ENCODE assay signal across 9 cellular contexts in genomic region chr20:30811896-30812671, GRCh38.
DNase-seq lines count a peak whose midpoint lies in the region; ATAC-seq, FAIRE-seq and TF ChIP-seq lines count a peak whose summit lies in the region.
"Had no signal": no experiment of that assay in that cellular context is flagged by ENCODE, and none has a peak within 500 bp of the region (broad histone marks: within the 10 kb centered on the region; RNA-seq: fewer than 3 reads in every experiment).

No MANE protein-coding gene starts in this region.

- H3K4me2 ChIP-seq in OCI-LY7 (ENCODE audit: low read length): no peak overlapping the region

- no peak overlapping the region for H3K4me3 Mint-ChIP-seq in CD8-positive, alpha-beta memory T cell
- no peak overlapping the region for H3K4me3 Mint-ChIP-seq in activated T-helper 2 cell treated with anti-CD3 and anti-CD28 coated beads, Interferon-gamma antibody, Interleukin-2, Interleukin-4, amounts not matched to agents 10 μg/mL and 5 μg/mL and 100 μg/mL, durations not matched to agents 14 hours and 24 hours and 36 hours (ENCODE audit: low read depth)

- no peaks in the 10 kb centered on the region for H3K9me2 ChIP-seq in OCI-LY7 (ENCODE audit: insufficient read depth, low read length)

- H3K27ac ChIP-seq in CD8-positive, alpha-beta memory T cell (ENCODE audit: low read depth, low read length): no peak overlapping the region
- H3K27ac ChIP-seq in OCI-LY7 (ENCODE audit: low read depth, low read length, poor library complexity, severe bottlenecking) (no peak overlapping the region), sigmoid colon (no peak overlapping the region)
- H3K27ac ChIP-seq: skin epidermis had no signal

- peaks cover 4 to 8% of the 10 kb centered on the region in 2 donors for H3K27me3 Mint-ChIP-seq in CD8-positive, alpha-beta memory T cell
- H3K27me3 Mint-ChIP-seq in activated T-helper 2 cell treated with anti-CD3 and anti-CD28 coated beads, Interferon-gamma antibody, Interleukin-2, Interleukin-4, amounts not matched to agents 10 μg/mL and 5 μg/mL and 100 μg/mL, durations not matched to agents 14 hours and 24 hours and 36 hours (ENCODE audit: low read depth): peaks cover 1% of the 10 kb centered on the region

- no TSS peak for BruUV-seq in OCI-LY7 (replicated peaks; lab: Mats Ljungman, UMichigan)

- no peaks in the 10 kb centered on the region for H3K36me3 ChIP-seq in CD8-positive, alpha-beta memory T cell (ENCODE audit: insufficient read depth, low read length)
- H3K36me3 ChIP-seq in H7 (replicated peaks; ENCODE audit: control insufficient read depth, insufficient read depth, low read length): no peaks in the 10 kb centered on the region
- H3K36me3 ChIP-seq in OCI-LY7 (ENCODE audit: insufficient read depth, low read length): no peaks in the 10 kb centered on the region
- H3K36me3 ChIP-seq in sigmoid colon: no peaks in the 10 kb centered on the region

- H4K20me1 ChIP-seq in OCI-LY7 (ENCODE audit: insufficient read depth, low read length): no peaks in the 10 kb centered on the region

- no peaks in the 10 kb centered on the region for H3K79me2 ChIP-seq in OCI-LY7 (ENCODE audit: insufficient read depth, low read depth, low read length)

- CTCF ChIA-PET in CD8-positive, alpha-beta memory T cell (lab: Charles Lee): no interaction called here
- CTCF ChIA-PET in OCI-LY7 (lab: Charles Lee; ENCODE audit: unreplicated experiment): no interaction called here

- H2AFZ ChIP-seq in OCI-LY7 (ENCODE audit: low read length): no peak overlapping the region

- no peak for TF ChIP-seq EP300 in sigmoid colon (IDR thresholded peaks at IDR 0.05)

- H3K27ac Mint-ChIP-seq in CD8-positive, alpha-beta memory T cell: no peak overlapping the region
- no peak overlapping the region for H3K27ac Mint-ChIP-seq in activated T-helper 2 cell treated with anti-CD3 and anti-CD28 coated beads, Interferon-gamma antibody, Interleukin-2, Interleukin-4, amounts not matched to agents 10 μg/mL and 5 μg/mL and 100 μg/mL, durations not matched to agents 14 hours and 24 hours and 36 hours

- H3K36me3 Mint-ChIP-seq in CD8-positive, alpha-beta memory T cell: peaks cover 0 to 13% (median 0%) of the 10 kb centered on the region in 3 donors
- H3K36me3 Mint-ChIP-seq in activated T-helper 2 cell treated with anti-CD3 and anti-CD28 coated beads, Interferon-gamma antibody, Interleukin-2, Interleukin-4, amounts not matched to agents 10 μg/mL and 5 μg/mL and 100 μg/mL, durations not matched to agents 14 hours and 24 hours and 36 hours (ENCODE audit: low read depth): no peaks in the 10 kb centered on the region

- POLR2A ChIA-PET in CD8-positive, alpha-beta memory T cell (lab: Charles Lee): no interaction called here
- POLR2A ChIA-PET in OCI-LY7 (lab: Charles Lee): no interaction called here

- TF ChIP-seq CTCF in OCI-LY7 (conservative IDR thresholded peaks at IDR 0.05; ENCODE audit: low read length) (no peak), sigmoid colon (IDR thresholded peaks at IDR 0.05) (no peak)

- no peak for ATAC-seq in GM19328 (IDR thresholded peaks at IDR 0.05; ENCODE audit: unreplicated experiment)

- no peak for TF ChIP-seq POLR2A in sigmoid colon (IDR thresholded peaks at IDR 0.05)

- H3K9me3 Mint-ChIP-seq in CD8-positive, alpha-beta memory T cell: peaks cover 0 to 17% (median 14%) of the 10 kb centered on the region in 5 donors
- H3K9me3 Mint-ChIP-seq in activated T-helper 2 cell treated with anti-CD3 and anti-CD28 coated beads, Interferon-gamma antibody, Interleukin-2, Interleukin-4, amounts not matched to agents 10 μg/mL and 5 μg/mL and 100 μg/mL, durations not matched to agents 14 hours and 24 hours and 36 hours: peaks cover 17% of the 10 kb centered on the region

- no peak for DNase-seq in CD8-positive, alpha-beta memory T cell
- DNase-seq in H7: peak; percentile 46
- DNase-seq in OCI-LY7 (ENCODE audit: low spot score): peak; percentile 27
- peak; percentile 37 to 41 for DNase-seq in frontal cortex (ENCODE audit: low spot score in 2 of 2)
- DNase-seq in sigmoid colon: peak; percentile 73
- no peak for DNase-seq in NCI-H2107 (lab: John Stamatoyannopoulos, UW)
- no peak for DNase-seq in activated T-helper 2 cell treated with anti-CD3 and anti-CD28 coated beads, Interferon-gamma antibody, Interleukin-2, Interleukin-4, amounts not matched to agents 10 μg/mL and 5 μg/mL and 100 μg/mL, durations not matched to agents 14 hours and 24 hours and 36 hours (ENCODE audit: low spot score)

- FAIRE-seq in frontal cortex (lab: Jason Lieb, UNC): no peak

- no peaks in the 10 kb centered on the region for H3K4me1 ChIP-seq in CD8-positive, alpha-beta memory T cell (ENCODE audit: insufficient read depth, low read length)
- H3K4me1 ChIP-seq in OCI-LY7 (ENCODE audit: insufficient read depth, low read length, poor library complexity, severe bottlenecking) (no peaks in the 10 kb centered on the region), sigmoid colon (no peaks in the 10 kb centered on the region)

- H3K9me3 ChIP-seq in CD8-positive, alpha-beta memory T cell (ENCODE audit: low read length): no peaks in the 10 kb centered on the region
- H3K9me3 ChIP-seq in OCI-LY7 (ENCODE audit: low read length): peaks cover 4% of the 10 kb centered on the region; the same call in 1 of the 2 replicates
- H3K9me3 ChIP-seq in sigmoid colon: peaks cover 0 to 8% (median 4%) of the 10 kb centered on the region in 4 donors

- H3K27me3 ChIP-seq in CD8-positive, alpha-beta memory T cell (ENCODE audit: insufficient read depth, low read length, poor library complexity, severe bottlenecking): no peaks in the 10 kb centered on the region
- H3K27me3 ChIP-seq in H7 (ENCODE audit: control insufficient read depth, insufficient read depth, low read length): peaks cover 2% of the 10 kb centered on the region
- H3K27me3 ChIP-seq in sigmoid colon: peaks cover 0 to 47% (median 30%) of the 10 kb centered on the region in 3 donors

- H3K4me3 ChIP-seq in CD8-positive, alpha-beta memory T cell (ENCODE audit: low read length): peak overlapping the region; percentile 43
- peak overlapping the region; percentile 20; the same call in 1 of the 2 replicates for H3K4me3 ChIP-seq in H7 (ENCODE audit: insufficient read depth, low read depth, low read length)
- no peak overlapping the region for H3K4me3 ChIP-seq in OCI-LY7 (ENCODE audit: low read depth, low read length, poor library complexity, severe bottlenecking)
- no peak overlapping the region for H3K4me3 ChIP-seq in sigmoid colon
- H3K4me3 ChIP-seq: skin epidermis had no signal

- H3K4me1 Mint-ChIP-seq in CD8-positive, alpha-beta memory T cell: peaks cover 0 to 8% (median 0%) of the 10 kb centered on the region in 3 donors
- H3K4me1 Mint-ChIP-seq in activated T-helper 2 cell treated with anti-CD3 and anti-CD28 coated beads, Interferon-gamma antibody, Interleukin-2, Interleukin-4, amounts not matched to agents 10 μg/mL and 5 μg/mL and 100 μg/mL, durations not matched to agents 14 hours and 24 hours and 36 hours (ENCODE audit: low read depth): no peaks in the 10 kb centered on the region

- WGBS in sigmoid colon, 2 donors: 54 to 75% methylated on average over 34 of the region's 34 CpGs

- intact Hi-C loops in OCI-LY7 (cut with micrococcal nuclease; ENCODE audit: unreplicated experiment): no loop called here
- intact Hi-C loops in sigmoid colon (cut with DNase I): no loop called here
- intact Hi-C loops in activated T-helper 2 cell treated with anti-CD3 and anti-CD28 coated beads, Interferon-gamma antibody, Interleukin-2, Interleukin-4, amounts not matched to agents 10 μg/mL and 5 μg/mL and 100 μg/mL, durations not matched to agents 14 hours and 24 hours and 36 hours (cut with micrococcal nuclease): no loop called here

Comparison
In these comparisons a context has a peak if more than half of its experiments do, and no peak if none do; other contexts are left out.
1. DNase-seq: peak in H7 (single experiment), OCI-LY7 (single experiment), frontal cortex (2 of 2) and sigmoid colon (single experiment); none in CD8-positive, alpha-beta memory T cell (0 of 5), NCI-H2107 (single experiment) and activated T-helper 2 cell treated with anti-CD3 and anti-CD28 coated beads, Interferon-gamma antibody, Interleukin-2, Interleukin-4, amounts not matched to agents 10 μg/mL and 5 μg/mL and 100 μg/mL, durations not matched to agents 14 hours and 24 hours and 36 hours (single experiment).
2. H3K4me3 ChIP-seq: peak in CD8-positive, alpha-beta memory T cell (single experiment) and H7 (single experiment); none in OCI-LY7 (single experiment) and sigmoid colon (0 of 4).